ENCODE assay signal across 15 cellular contexts in genomic region chr18:23211146-23211545, GRCh38.
DNase-seq lines count a peak whose midpoint lies in the region; ATAC-seq lines count a peak whose summit lies in the region.
"Had no signal": no experiment of that assay in that cellular context is flagged by ENCODE, and none has a peak within 500 bp of the region (broad histone marks: within the 10 kb centered on the region; RNA-seq: fewer than 3 reads in every experiment).

No MANE protein-coding gene starts in this region.

- H3K27ac ChIP-seq in caudate nucleus (ENCODE audit: low read depth, low read length) (peak overlapping the region; percentile 93), layer of hippocampus (ENCODE audit: low read depth, low read length) (peak overlapping the region; percentile 53), temporal lobe (ENCODE audit: low read depth, low read length) (peak overlapping the region; percentile 90)
- H3K27ac ChIP-seq: BLaER1 had no signal

- peaks cover 2% of the 10 kb centered on the region for H3K27me3 Mint-ChIP-seq in activated naive CD8-positive, alpha-beta T cell
- peaks cover 2% of the 10 kb centered on the region for H3K27me3 Mint-ChIP-seq in activated naive CD8-positive, alpha-beta T cell treated with anti-CD3 and anti-CD28 coated beads, Interleukin-2, amount 50 U/mL, for 24 hours
- H3K27me3 Mint-ChIP-seq in activated T-helper 1 cell treated with anti-CD3 and anti-CD28 coated beads, Interleukin-12 subunit alpha, Interleukin-12 subunit beta, Interleukin-2, Interleukin-4 antibody, amounts not matched to agents 30 ng/mL and 10 ng/mL and 1 ng/mL, durations not matched to agents 14 hours and 24 hours and 36 hours (ENCODE audit: insufficient read depth) = no peaks in the 10 kb centered on the region

- H3K4me1 Mint-ChIP-seq in activated naive CD8-positive, alpha-beta T cell (ENCODE audit: low read depth) = peaks cover 3% of the 10 kb centered on the region
- H3K4me1 Mint-ChIP-seq in activated naive CD8-positive, alpha-beta T cell treated with anti-CD3 and anti-CD28 coated beads, Interleukin-2, amount 50 U/mL, for 24 hours = peaks cover 41% of the 10 kb centered on the region
- peaks cover 6% of the 10 kb centered on the region for H3K4me1 Mint-ChIP-seq in activated T-helper 1 cell treated with anti-CD3 and anti-CD28 coated beads, Interleukin-12 subunit alpha, Interleukin-12 subunit beta, Interleukin-2, Interleukin-4 antibody, amounts not matched to agents 30 ng/mL and 10 ng/mL and 1 ng/mL, durations not matched to agents 14 hours and 24 hours and 36 hours (ENCODE audit: low read depth)
- H3K4me1 Mint-ChIP-seq: CD8-positive, alpha-beta memory T cell had no signal

- no peak for DNase-seq in activated naive CD8-positive, alpha-beta T cell treated with anti-CD3 and anti-CD28 coated beads, Interleukin-2, amount 50 U/mL, for 24 hours
- DNase-seq in caudate nucleus (lab: John Stamatoyannopoulos, UW) (no peak), NCI-H1436 treated with DMSO at 0.1 percent for 48 hours (lab: John Stamatoyannopoulos, UW) (no peak)
- DNase-seq in activated T-helper 1 cell treated with anti-CD3 and anti-CD28 coated beads, Interleukin-12 subunit alpha, Interleukin-12 subunit beta, Interleukin-2, Interleukin-4 antibody, amounts not matched to agents 30 ng/mL and 10 ng/mL and 1 ng/mL, durations not matched to agents 14 hours and 24 hours and 36 hours (ENCODE audit: low spot score) = no peak
- DNase-seq: 8988T, AML-193, Caco-2, DND-41, GDM1 had no signal

- no peak overlapping the region for H3K4me3 Mint-ChIP-seq in activated naive CD8-positive, alpha-beta T cell
- no peak overlapping the region for H3K4me3 Mint-ChIP-seq in activated naive CD8-positive, alpha-beta T cell treated with anti-CD3 and anti-CD28 coated beads, Interleukin-2, amount 50 U/mL, for 24 hours
- H3K4me3 Mint-ChIP-seq in activated T-helper 1 cell treated with anti-CD3 and anti-CD28 coated beads, Interleukin-12 subunit alpha, Interleukin-12 subunit beta, Interleukin-2, Interleukin-4 antibody, amounts not matched to agents 30 ng/mL and 10 ng/mL and 1 ng/mL, durations not matched to agents 14 hours and 24 hours and 36 hours = no peak overlapping the region
- H3K4me3 Mint-ChIP-seq: CD8-positive, alpha-beta memory T cell had no signal

- intact Hi-C loops in activated T-helper 1 cell treated with anti-CD3 and anti-CD28 coated beads, Interleukin-12 subunit alpha, Interleukin-12 subunit beta, Interleukin-2, Interleukin-4 antibody, amounts not matched to agents 30 ng/mL and 10 ng/mL and 1 ng/mL, durations not matched to agents 14 hours and 24 hours and 36 hours (cut with micrococcal nuclease) = no loop called here

- peak overlapping the region; percentile 8 for H3K27ac Mint-ChIP-seq in activated naive CD8-positive, alpha-beta T cell
- H3K27ac Mint-ChIP-seq in activated naive CD8-positive, alpha-beta T cell treated with anti-CD3 and anti-CD28 coated beads, Interleukin-2, amount 50 U/mL, for 24 hours = no peak overlapping the region
- no peak overlapping the region for H3K27ac Mint-ChIP-seq in activated T-helper 1 cell treated with anti-CD3 and anti-CD28 coated beads, Interleukin-12 subunit alpha, Interleukin-12 subunit beta, Interleukin-2, Interleukin-4 antibody, amounts not matched to agents 30 ng/mL and 10 ng/mL and 1 ng/mL, durations not matched to agents 14 hours and 24 hours and 36 hours
- H3K27ac Mint-ChIP-seq: CD8-positive, alpha-beta memory T cell had no signal

- H3K27me3 ChIP-seq in layer of hippocampus (ENCODE audit: control insufficient read depth, insufficient read depth, low read length) = no peaks in the 10 kb centered on the region
- H3K27me3 ChIP-seq: BLaER1 had no signal

- ATAC-seq in activated naive CD8-positive, alpha-beta T cell treated with anti-CD3 and anti-CD28 coated beads, Interleukin-2, amount 50 U/mL, for 24 hours = no peak
- no peak for ATAC-seq in HG02840 (IDR thresholded peaks at IDR 0.05; ENCODE audit: low FRiP score, unreplicated experiment)

- peaks cover 4% of the 10 kb centered on the region for H3K9me3 Mint-ChIP-seq in activated naive CD8-positive, alpha-beta T cell (ENCODE audit: low read depth)
- peaks cover 12% of the 10 kb centered on the region for H3K9me3 Mint-ChIP-seq in activated naive CD8-positive, alpha-beta T cell treated with anti-CD3 and anti-CD28 coated beads, Interleukin-2, amount 50 U/mL, for 24 hours
- peaks cover 11% of the 10 kb centered on the region for H3K9me3 Mint-ChIP-seq in activated T-helper 1 cell treated with anti-CD3 and anti-CD28 coated beads, Interleukin-12 subunit alpha, Interleukin-12 subunit beta, Interleukin-2, Interleukin-4 antibody, amounts not matched to agents 30 ng/mL and 10 ng/mL and 1 ng/mL, durations not matched to agents 14 hours and 24 hours and 36 hours

- peaks cover 3% of the 10 kb centered on the region for H3K36me3 Mint-ChIP-seq in activated naive CD8-positive, alpha-beta T cell
- H3K36me3 Mint-ChIP-seq in activated naive CD8-positive, alpha-beta T cell treated with anti-CD3 and anti-CD28 coated beads, Interleukin-2, amount 50 U/mL, for 24 hours (ENCODE audit: low read depth) = peaks cover 27% of the 10 kb centered on the region
- H3K36me3 Mint-ChIP-seq in activated T-helper 1 cell treated with anti-CD3 and anti-CD28 coated beads, Interleukin-12 subunit alpha, Interleukin-12 subunit beta, Interleukin-2, Interleukin-4 antibody, amounts not matched to agents 30 ng/mL and 10 ng/mL and 1 ng/mL, durations not matched to agents 14 hours and 24 hours and 36 hours (ENCODE audit: low read depth) = peaks cover 5% of the 10 kb centered on the region
